ENCODE assay signal across 1 cellular context in genomic region chr10:72260588-72261322, GRCh38.
TF ChIP-seq lines count a peak whose summit lies in the region.

No MANE protein-coding gene starts in this region.

TF ChIP-seq in HepG2, 621 proteins besides CTCF, POLR2A, EP300 and RAD21 (continued from another document and continues in another):
- no peak for TF ChIP-seq ZBTB40 (IDR thresholded peaks at IDR 0.05)
- no peak; the same call in 1 of the 2 replicates for TF ChIP-seq ZBTB40 (CRISPR knock-in tag; IDR thresholded peaks at IDR 0.05)
- TF ChIP-seq MXD4 (CRISPR knock-in tag; IDR thresholded peaks at IDR 0.05) = peak; percentile 55; the same call in 1 of the 2 replicates
- TF ChIP-seq SSRP1 (CRISPR knock-in tag; IDR thresholded peaks at IDR 0.05) = no peak
- no peak for TF ChIP-seq JDP2 (CRISPR knock-in tag; IDR thresholded peaks at IDR 0.05; ENCODE audit: borderline replicate concordance)
- TF ChIP-seq MED13 (CRISPR knock-in tag; IDR thresholded peaks at IDR 0.05) = peak; percentile 64; the same call in 1 of the 2 replicates
- TF ChIP-seq HNF4A (CRISPR knock-in tag; IDR thresholded peaks at IDR 0.05) = peak; percentile 45
- TF ChIP-seq, protein P1, sequence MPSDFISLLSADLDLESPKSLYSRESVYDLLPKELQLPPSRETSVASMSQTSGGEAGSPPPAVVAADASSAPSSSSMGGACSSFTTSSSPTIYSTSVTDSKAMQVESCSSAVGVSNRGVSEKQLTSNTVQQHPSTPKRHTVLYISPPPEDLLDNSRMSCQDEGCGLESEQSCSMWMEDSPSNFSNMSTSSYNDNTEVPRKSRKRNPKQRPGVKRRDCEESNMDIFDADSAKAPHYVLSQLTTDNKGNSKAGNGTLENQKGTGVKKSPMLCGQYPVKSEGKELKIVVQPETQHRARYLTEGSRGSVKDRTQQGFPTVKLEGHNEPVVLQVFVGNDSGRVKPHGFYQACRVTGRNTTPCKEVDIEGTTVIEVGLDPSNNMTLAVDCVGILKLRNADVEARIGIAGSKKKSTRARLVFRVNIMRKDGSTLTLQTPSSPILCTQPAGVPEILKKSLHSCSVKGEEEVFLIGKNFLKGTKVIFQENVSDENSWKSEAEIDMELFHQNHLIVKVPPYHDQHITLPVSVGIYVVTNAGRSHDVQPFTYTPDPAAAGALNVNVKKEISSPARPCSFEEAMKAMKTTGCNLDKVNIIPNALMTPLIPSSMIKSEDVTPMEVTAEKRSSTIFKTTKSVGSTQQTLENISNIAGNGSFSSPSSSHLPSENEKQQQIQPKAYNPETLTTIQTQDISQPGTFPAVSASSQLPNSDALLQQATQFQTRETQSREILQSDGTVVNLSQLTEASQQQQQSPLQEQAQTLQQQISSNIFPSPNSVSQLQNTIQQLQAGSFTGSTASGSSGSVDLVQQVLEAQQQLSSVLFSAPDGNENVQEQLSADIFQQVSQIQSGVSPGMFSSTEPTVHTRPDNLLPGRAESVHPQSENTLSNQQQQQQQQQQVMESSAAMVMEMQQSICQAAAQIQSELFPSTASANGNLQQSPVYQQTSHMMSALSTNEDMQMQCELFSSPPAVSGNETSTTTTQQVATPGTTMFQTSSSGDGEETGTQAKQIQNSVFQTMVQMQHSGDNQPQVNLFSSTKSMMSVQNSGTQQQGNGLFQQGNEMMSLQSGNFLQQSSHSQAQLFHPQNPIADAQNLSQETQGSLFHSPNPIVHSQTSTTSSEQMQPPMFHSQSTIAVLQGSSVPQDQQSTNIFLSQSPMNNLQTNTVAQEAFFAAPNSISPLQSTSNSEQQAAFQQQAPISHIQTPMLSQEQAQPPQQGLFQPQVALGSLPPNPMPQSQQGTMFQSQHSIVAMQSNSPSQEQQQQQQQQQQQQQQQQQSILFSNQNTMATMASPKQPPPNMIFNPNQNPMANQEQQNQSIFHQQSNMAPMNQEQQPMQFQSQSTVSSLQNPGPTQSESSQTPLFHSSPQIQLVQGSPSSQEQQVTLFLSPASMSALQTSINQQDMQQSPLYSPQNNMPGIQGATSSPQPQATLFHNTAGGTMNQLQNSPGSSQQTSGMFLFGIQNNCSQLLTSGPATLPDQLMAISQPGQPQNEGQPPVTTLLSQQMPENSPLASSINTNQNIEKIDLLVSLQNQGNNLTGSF (CRISPR knock-in tag; IDR thresholded peaks at IDR 0.05) = 0 out of 2 replicates have a peak, but pooled peaks have one; percentile 38
- TF ChIP-seq ZBTB2 (CRISPR knock-in tag; IDR thresholded peaks at IDR 0.05; ENCODE audit: low read depth) = peak; percentile 47; the same call in 1 of the 2 replicates
- TF ChIP-seq ZBTB10 (CRISPR knock-in tag; IDR thresholded peaks at IDR 0.05; ENCODE audit: borderline replicate concordance) = no peak; the same call in 1 of the 2 replicates
- TF ChIP-seq RBFOX2 (IDR thresholded peaks at IDR 0.05; ENCODE audit: low read depth, low read length) = peak; percentile 78
- peak; percentile 57 for TF ChIP-seq UBTF (CRISPR knock-in tag; IDR thresholded peaks at IDR 0.05)
- TF ChIP-seq, protein P2, sequence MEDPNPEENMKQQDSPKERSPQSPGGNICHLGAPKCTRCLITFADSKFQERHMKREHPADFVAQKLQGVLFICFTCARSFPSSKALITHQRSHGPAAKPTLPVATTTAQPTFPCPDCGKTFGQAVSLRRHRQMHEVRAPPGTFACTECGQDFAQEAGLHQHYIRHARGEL (CRISPR knock-in tag; IDR thresholded peaks at IDR 0.05) = no peak
- no peak for TF ChIP-seq HMG20B (CRISPR knock-in tag; conservative IDR thresholded peaks at IDR 0.05)
- peak; percentile 37; the same call in 1 of the 2 replicates for TF ChIP-seq TCF7 (IDR thresholded peaks at IDR 0.05; ENCODE audit: low read depth)
- no peak for TF ChIP-seq ZNF790 (CRISPR knock-in tag; IDR thresholded peaks at IDR 0.05; ENCODE audit: borderline replicate concordance)
- no peak for TF ChIP-seq KMT2A (CRISPR knock-in tag; IDR thresholded peaks at IDR 0.05)
- TF ChIP-seq SPEN (CRISPR knock-in tag; IDR thresholded peaks at IDR 0.05; ENCODE audit: low read depth) = peak; percentile 27; the same call in 1 of the 2 replicates
- TF ChIP-seq HES4 (CRISPR knock-in tag; IDR thresholded peaks at IDR 0.05; ENCODE audit: borderline replicate concordance) = no peak
- no peak for TF ChIP-seq GATA4 (IDR thresholded peaks at IDR 0.05; ENCODE audit: borderline replicate concordance, low read depth)
- TF ChIP-seq MTF1 (CRISPR knock-in tag; IDR thresholded peaks at IDR 0.05) = no peak
- peak; percentile 67 for TF ChIP-seq SRSF1 (optimal IDR thresholded peaks at IDR 0.05; ENCODE audit: low read depth, low read length)
- TF ChIP-seq BRF2 (CRISPR knock-in tag; IDR thresholded peaks at IDR 0.05) = no peak
- TF ChIP-seq ZNF264 (CRISPR knock-in tag; IDR thresholded peaks at IDR 0.05) = no peak
- 0 out of 2 replicates have a peak, but pooled peaks have one; percentile 22 for TF ChIP-seq RFXANK (CRISPR knock-in tag; IDR thresholded peaks at IDR 0.05)
- no peak; the same call in 1 of the 2 replicates for TF ChIP-seq JUN (CRISPR knock-in tag; IDR thresholded peaks at IDR 0.05)
- TF ChIP-seq KMT2B (CRISPR knock-in tag; IDR thresholded peaks at IDR 0.05) = peak; percentile 45; the same call in 1 of the 2 replicates
- TF ChIP-seq ZFAT (CRISPR knock-in tag; conservative IDR thresholded peaks at IDR 0.05) = no peak
- peak; percentile 89 for TF ChIP-seq PCBP1 (IDR thresholded peaks at IDR 0.05; ENCODE audit: borderline replicate concordance, low read depth, low read length)
- TF ChIP-seq ATRX (CRISPR knock-in tag; IDR thresholded peaks at IDR 0.05; ENCODE audit: borderline replicate concordance) = no peak
- peak; percentile 49; the same call in 1 of the 2 replicates for TF ChIP-seq CBX5 (CRISPR knock-in tag; IDR thresholded peaks at IDR 0.05; ENCODE audit: borderline replicate concordance)
- TF ChIP-seq, protein P3, sequence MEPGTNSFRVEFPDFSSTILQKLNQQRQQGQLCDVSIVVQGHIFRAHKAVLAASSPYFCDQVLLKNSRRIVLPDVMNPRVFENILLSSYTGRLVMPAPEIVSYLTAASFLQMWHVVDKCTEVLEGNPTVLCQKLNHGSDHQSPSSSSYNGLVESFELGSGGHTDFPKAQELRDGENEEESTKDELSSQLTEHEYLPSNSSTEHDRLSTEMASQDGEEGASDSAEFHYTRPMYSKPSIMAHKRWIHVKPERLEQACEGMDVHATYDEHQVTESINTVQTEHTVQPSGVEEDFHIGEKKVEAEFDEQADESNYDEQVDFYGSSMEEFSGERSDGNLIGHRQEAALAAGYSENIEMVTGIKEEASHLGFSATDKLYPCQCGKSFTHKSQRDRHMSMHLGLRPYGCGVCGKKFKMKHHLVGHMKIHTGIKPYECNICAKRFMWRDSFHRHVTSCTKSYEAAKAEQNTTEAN (CRISPR knock-in tag; conservative IDR thresholded peaks at IDR 0.05) = no peak
- no peak for TF ChIP-seq MBD4 (IDR thresholded peaks at IDR 0.05; ENCODE audit: borderline replicate concordance, low read length)
- TF ChIP-seq ETV6 (CRISPR knock-in tag; conservative IDR thresholded peaks at IDR 0.05) = no peak
